Comparison of ENCODE assay signal across 11 cellular contexts in the genomic region with DNA sequence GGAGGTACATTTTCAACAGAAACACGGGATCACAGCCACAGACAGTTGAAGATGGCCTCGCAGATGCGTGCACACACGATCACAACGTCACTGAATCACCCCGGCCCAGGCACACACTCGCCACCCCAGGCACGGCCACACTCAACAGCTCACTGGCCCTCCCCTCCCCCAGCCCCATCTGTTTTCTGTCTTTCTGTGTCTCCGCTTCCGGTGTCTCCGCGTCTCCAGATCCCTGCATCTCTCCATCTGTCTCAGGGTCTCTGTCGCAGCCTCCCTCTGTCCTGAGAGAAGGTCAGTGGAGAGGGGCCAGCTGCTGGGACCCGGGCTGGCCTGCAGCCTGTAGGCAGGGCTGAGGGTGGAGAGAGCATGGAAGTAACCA. TPM values are rescaled to one million over a fixed set of nuclear protein-coding genes. Genes with fewer than 3 reads are reported as not detected.
DNase-seq lines count a peak whose midpoint lies in the region; ATAC-seq and TF ChIP-seq lines count a peak whose summit lies in the region.
"Had no signal": no experiment of that assay in that cellular context is flagged by ENCODE, and none has a peak within 500 bp of the region (broad histone marks: within the 10 kb centered on the region; RNA-seq: fewer than 3 reads in every experiment).

No MANE protein-coding gene starts in this region.

- peak; percentile 49 for DNase-seq in activated CD8-positive, alpha-beta T cell treated with anti-CD3 and anti-CD28 coated beads for 36 hours
- no peak for DNase-seq in activated CD8-positive, alpha-beta T cell treated with anti-CD3 and anti-CD28 coated beads, Interleukin-2, amount 10 ng/mL, durations not matched to agents 7 days and 5 days
- peak; percentile 27 for DNase-seq in MV-4-11 (lab: John Stamatoyannopoulos, UW)
- peak; percentile 98 for DNase-seq in WERI-Rb-1
- DNase-seq in occipital lobe (lab: John Stamatoyannopoulos, UW), result peak; percentile 38
- DNase-seq in NCI-H446 treated with DMSO at 0.1 percent for 48 hours (lab: John Stamatoyannopoulos, UW), result no peak
- no peak for DNase-seq in H4 (ENCODE audit: low spot score)
- DNase-seq: NK-92 treated with Interleukin-12 subunit alpha and Interleukin-12 subunit beta, amount 100 ng/mL, for 24 hours had no signal

- CTCF ChIA-PET in activated CD8-positive, alpha-beta T cell treated with anti-CD3 and anti-CD28 coated beads for 36 hours (lab: Charles Lee), result interaction anchor here (1.0 to 2.4 kb wide), 2 partner anchors 14 to 31 kb away, joined by 3 to 8 read pairs; no protein-coding TSS in a partner anchor
- CTCF ChIA-PET in activated CD8-positive, alpha-beta T cell treated with anti-CD3 and anti-CD28 coated beads, Interleukin-2, amount 10 ng/mL, durations not matched to agents 7 days and 5 days (lab: Charles Lee), result no interaction called here

- no peak overlapping the region for H3K4me3 Mint-ChIP-seq in activated CD8-positive, alpha-beta T cell treated with anti-CD3 and anti-CD28 coated beads for 36 hours
- H3K4me3 Mint-ChIP-seq in activated CD8-positive, alpha-beta T cell treated with anti-CD3 and anti-CD28 coated beads, Interleukin-2, amount 10 ng/mL, durations not matched to agents 7 days and 5 days, result no peak overlapping the region
- H3K4me3 Mint-ChIP-seq: T-helper 1 cell treated with Interleukin-12 subunit alpha and Interleukin-12 subunit beta and Interleukin-4 antibody, amounts not matched to agents 30 μg/mL and 1 μg/mL, for 36 hours had no signal

- H3K27ac ChIP-seq in WERI-Rb-1, result peak overlapping the region; percentile 100
- H3K27ac ChIP-seq: cardiac muscle cell had no signal

- peaks cover 49% of the 10 kb centered on the region for H3K27me3 Mint-ChIP-seq in activated CD8-positive, alpha-beta T cell treated with anti-CD3 and anti-CD28 coated beads for 36 hours
- peaks cover 70% of the 10 kb centered on the region for H3K27me3 Mint-ChIP-seq in activated CD8-positive, alpha-beta T cell treated with anti-CD3 and anti-CD28 coated beads, Interleukin-2, amount 10 ng/mL, durations not matched to agents 7 days and 5 days (ENCODE audit: low read depth)

- intact Hi-C loops in activated CD8-positive, alpha-beta T cell treated with anti-CD3 and anti-CD28 coated beads for 36 hours (cut with micrococcal nuclease), result no loop called here

- TF ChIP-seq CTCF in activated CD8-positive, alpha-beta T cell treated with anti-CD3 and anti-CD28 coated beads for 36 hours (IDR thresholded peaks at IDR 0.05), result no peak
- no peak for TF ChIP-seq CTCF in WERI-Rb-1 (IDR thresholded peaks at IDR 0.05; ENCODE audit: low read depth, low read length)

- no peaks in the 10 kb centered on the region for H3K9me3 Mint-ChIP-seq in activated CD8-positive, alpha-beta T cell treated with anti-CD3 and anti-CD28 coated beads for 36 hours
- no peaks in the 10 kb centered on the region for H3K9me3 Mint-ChIP-seq in activated CD8-positive, alpha-beta T cell treated with anti-CD3 and anti-CD28 coated beads, Interleukin-2, amount 10 ng/mL, durations not matched to agents 7 days and 5 days (ENCODE audit: insufficient read depth)
- H3K9me3 Mint-ChIP-seq: T-helper 1 cell treated with Interleukin-12 subunit alpha and Interleukin-12 subunit beta and Interleukin-4 antibody, amounts not matched to agents 30 μg/mL and 1 μg/mL, for 36 hours had no signal

- peaks cover 30% of the 10 kb centered on the region for H3K36me3 ChIP-seq in WERI-Rb-1
- H3K36me3 ChIP-seq: cardiac muscle cell had no signal

- ATAC-seq in activated CD8-positive, alpha-beta T cell treated with anti-CD3 and anti-CD28 coated beads for 36 hours, result no peak
- no peak for ATAC-seq in activated CD8-positive, alpha-beta T cell treated with anti-CD3 and anti-CD28 coated beads, Interleukin-2, amount 10 ng/mL, durations not matched to agents 7 days and 5 days
- no peak for ATAC-seq in GM19467 (IDR thresholded peaks at IDR 0.05; ENCODE audit: unreplicated experiment)

- peaks cover 29% of the 10 kb centered on the region for H3K4me1 Mint-ChIP-seq in activated CD8-positive, alpha-beta T cell treated with anti-CD3 and anti-CD28 coated beads for 36 hours (ENCODE audit: low read depth)
- peaks cover 29% of the 10 kb centered on the region for H3K4me1 Mint-ChIP-seq in activated CD8-positive, alpha-beta T cell treated with anti-CD3 and anti-CD28 coated beads, Interleukin-2, amount 10 ng/mL, durations not matched to agents 7 days and 5 days (ENCODE audit: low read depth)

- H3K36me3 Mint-ChIP-seq in activated CD8-positive, alpha-beta T cell treated with anti-CD3 and anti-CD28 coated beads for 36 hours (ENCODE audit: low read depth), result no peaks in the 10 kb centered on the region
- H3K36me3 Mint-ChIP-seq in activated CD8-positive, alpha-beta T cell treated with anti-CD3 and anti-CD28 coated beads, Interleukin-2, amount 10 ng/mL, durations not matched to agents 7 days and 5 days (ENCODE audit: low read depth), result no peaks in the 10 kb centered on the region

- H3K27ac Mint-ChIP-seq in activated CD8-positive, alpha-beta T cell treated with anti-CD3 and anti-CD28 coated beads for 36 hours, result no peak overlapping the region
- H3K27ac Mint-ChIP-seq in activated CD8-positive, alpha-beta T cell treated with anti-CD3 and anti-CD28 coated beads, Interleukin-2, amount 10 ng/mL, durations not matched to agents 7 days and 5 days, result no peak overlapping the region
- H3K27ac Mint-ChIP-seq: T-helper 1 cell treated with Interleukin-12 subunit alpha and Interleukin-12 subunit beta and Interleukin-4 antibody, amounts not matched to agents 30 μg/mL and 1 μg/mL, for 36 hours had no signal

- no peaks in the 10 kb centered on the region for H3K9me3 ChIP-seq in WERI-Rb-1 (ENCODE audit: severe bottlenecking)

- H3K27me3 ChIP-seq in WERI-Rb-1 (ENCODE audit: insufficient read depth, low read depth, severe bottlenecking), result no peaks in the 10 kb centered on the region

- peak overlapping the region; percentile 57 for H3K4me3 ChIP-seq in WERI-Rb-1 (ENCODE audit: low read depth, low read length)
- H3K4me3 ChIP-seq: cardiac muscle cell had no signal

- POLR2A ChIA-PET in activated CD8-positive, alpha-beta T cell treated with anti-CD3 and anti-CD28 coated beads for 36 hours (lab: Charles Lee), result no interaction called here
- POLR2A ChIA-PET in activated CD8-positive, alpha-beta T cell treated with anti-CD3 and anti-CD28 coated beads, Interleukin-2, amount 10 ng/mL, durations not matched to agents 7 days and 5 days (lab: Charles Lee), result no interaction called here

RNA-seq across cellular contexts. Expression of gene ATP1A3, which starts 3.8 kb away (rescaled TPM):
- 1 to 10 TPM; 5.5 to 5.9 TPM for total RNA-seq in activated CD8-positive, alpha-beta T cell treated with anti-CD3 and anti-CD28 coated beads for 36 hours
- total RNA-seq in activated CD8-positive, alpha-beta T cell treated with anti-CD3 and anti-CD28 coated beads, Interleukin-2, amount 10 ng/mL, durations not matched to agents 7 days and 5 days, result 1 to 10 TPM; 2.3 to 3.3 TPM
- 153 TPM for total RNA-seq in occipital lobe
- total RNA-seq in H4 (2014; rRNA removed; shearing (Covaris generic)), result 2.1 and 2.8 TPM in 2 replicates

RNA-seq across cellular contexts. Expression of gene RABAC1, which starts 38.7 kb away (rescaled TPM):
- total RNA-seq in activated CD8-positive, alpha-beta T cell treated with anti-CD3 and anti-CD28 coated beads for 36 hours, result 10 to 100 TPM; 49.6 to 52.4 TPM
- total RNA-seq in activated CD8-positive, alpha-beta T cell treated with anti-CD3 and anti-CD28 coated beads, Interleukin-2, amount 10 ng/mL, durations not matched to agents 7 days and 5 days, result 10 to 100 TPM; 63.0 to 63.4 TPM
- 69.3 TPM for total RNA-seq in occipital lobe
- 149 and 167 TPM in 2 replicates for total RNA-seq in H4 (2014; rRNA removed; shearing (Covaris generic))

Comparison
In these comparisons a context has a peak if more than half of its experiments do, and no peak if none do; other contexts are left out.
1. DNase-seq: peak in activated CD8-positive, alpha-beta T cell treated with anti-CD3 and anti-CD28 coated beads for 36 hours (single experiment), MV-4-11 (single experiment), WERI-Rb-1 (single experiment) and occipital lobe (single experiment); none in activated CD8-positive, alpha-beta T cell treated with anti-CD3 and anti-CD28 coated beads, Interleukin-2, amount 10 ng/mL, durations not matched to agents 7 days and 5 days (single experiment), NCI-H446 treated with DMSO at 0.1 percent for 48 hours (single experiment) and H4 (single experiment).
2. RNA of gene ATP1A3, which starts 3.8 kb away (total RNA-seq): 153 TPM in occipital lobe (single experiment); 5.5 to 5.9 TPM in activated CD8-positive, alpha-beta T cell treated with anti-CD3 and anti-CD28 coated beads for 36 hours, 2.3 to 3.3 TPM in activated CD8-positive, alpha-beta T cell treated with anti-CD3 and anti-CD28 coated beads, Interleukin-2, amount 10 ng/mL, durations not matched to agents 7 days and 5 days and 2.1 to 2.8 TPM in H4; every median in the first group is over 10 times any median in the second.